ENCODE assay signal across 10 cellular contexts in genomic region chr19:8489591-8490394, GRCh38. TPM values are rescaled to one million over a fixed set of nuclear protein-coding genes. Genes with fewer than 3 reads are reported as not detected.
DNase-seq lines count a peak whose midpoint lies in the region; ATAC-seq and TF ChIP-seq lines count a peak whose summit lies in the region.
"Had no signal": no experiment of that assay in that cellular context is flagged by ENCODE, and none has a peak within 500 bp of the region (broad histone marks: within the 10 kb centered on the region; RNA-seq: fewer than 3 reads in every experiment).

No MANE protein-coding gene starts in this region.

- H3K9me3 Mint-ChIP-seq in activated CD8-positive, alpha-beta memory T cell treated with anti-CD3 and anti-CD28 coated beads, Interleukin-2, amount 10 ng/mL, durations not matched to agents 7 days and 5 days (ENCODE audit: low read depth) = no peaks in the 10 kb centered on the region

- CTCF ChIA-PET in activated CD8-positive, alpha-beta memory T cell treated with anti-CD3 and anti-CD28 coated beads, Interleukin-2, amount 10 ng/mL, durations not matched to agents 7 days and 5 days (lab: Charles Lee) = interaction anchor here (0.9 kb wide), 1 partner anchor 13 kb away, joined by 3 read pairs; the partner anchor contains the start of gene PRAM1

- H3K36me3 Mint-ChIP-seq in activated CD8-positive, alpha-beta memory T cell treated with anti-CD3 and anti-CD28 coated beads, Interleukin-2, amount 10 ng/mL, durations not matched to agents 7 days and 5 days = peaks cover 34% of the 10 kb centered on the region

- no peaks in the 10 kb centered on the region for H3K27me3 ChIP-seq in suprapubic skin
- H3K27me3 ChIP-seq: adrenal gland had no signal

- WGBS in suprapubic skin = 58% methylated on average over 12 of the region's 25 CpGs

- no peak for TF ChIP-seq CTCF in suprapubic skin (IDR thresholded peaks at IDR 0.05)

- no peak overlapping the region for H3K4me3 Mint-ChIP-seq in activated CD8-positive, alpha-beta memory T cell treated with anti-CD3 and anti-CD28 coated beads, Interleukin-2, amount 10 ng/mL, durations not matched to agents 7 days and 5 days

- H3K9me3 ChIP-seq in suprapubic skin = no peaks in the 10 kb centered on the region
- H3K9me3 ChIP-seq: adrenal gland had no signal

- no peaks in the 10 kb centered on the region for H3K27me3 Mint-ChIP-seq in activated CD8-positive, alpha-beta memory T cell treated with anti-CD3 and anti-CD28 coated beads, Interleukin-2, amount 10 ng/mL, durations not matched to agents 7 days and 5 days

- peaks cover 37% of the 10 kb centered on the region for H3K4me1 ChIP-seq in suprapubic skin
- H3K4me1 ChIP-seq: adrenal gland had no signal

- no peak for TF ChIP-seq EP300 in suprapubic skin (IDR thresholded peaks at IDR 0.05)

- no peak for DNase-seq in activated CD8-positive, alpha-beta memory T cell treated with anti-CD3 and anti-CD28 coated beads, Interleukin-2, amount 10 ng/mL, durations not matched to agents 7 days and 5 days
- DNase-seq in activated CD8-positive, alpha-beta memory T cell treated with anti-CD3 and anti-CD28 coated beads, Interleukin-2, amount 50 U/mL, for 48 hours = no peak
- DNase-seq in NCI-H510A (lab: John Stamatoyannopoulos, UW) (peak; percentile 57), epithelial cell of prostate (ENCODE audit: low read depth, low spot score) (peak; percentile 61), suprapubic skin (ENCODE audit: low spot score in 2 of 2) (no peak), NCI-H748 treated with DMSO at 0.1 percent for 48 hours (lab: John Stamatoyannopoulos, UW) (no peak), Ammon's horn (ENCODE audit: low spot score) (no peak)
- DNase-seq: adrenal gland, NCI-H1436 had no signal

- TF ChIP-seq POLR2A in suprapubic skin (IDR thresholded peaks at IDR 0.05) = no peak

- peaks cover 46% of the 10 kb centered on the region for H3K4me1 Mint-ChIP-seq in activated CD8-positive, alpha-beta memory T cell treated with anti-CD3 and anti-CD28 coated beads, Interleukin-2, amount 10 ng/mL, durations not matched to agents 7 days and 5 days

- peaks cover 44% of the 10 kb centered on the region for H3K36me3 ChIP-seq in suprapubic skin

- peak overlapping the region; percentile 49 for H3K27ac Mint-ChIP-seq in activated CD8-positive, alpha-beta memory T cell treated with anti-CD3 and anti-CD28 coated beads, Interleukin-2, amount 10 ng/mL, durations not matched to agents 7 days and 5 days

- no peak for ATAC-seq in activated CD8-positive, alpha-beta memory T cell treated with anti-CD3 and anti-CD28 coated beads, Interleukin-2, amount 10 ng/mL, durations not matched to agents 7 days and 5 days
- ATAC-seq in HG03378 (IDR thresholded peaks at IDR 0.05; ENCODE audit: unreplicated experiment) = no peak

- H3K27ac ChIP-seq in epithelial cell of prostate = peak overlapping the region; percentile 48
- H3K27ac ChIP-seq in suprapubic skin = peak overlapping the region; percentile 66
- H3K27ac ChIP-seq: adrenal gland had no signal

- H3K4me3 ChIP-seq in suprapubic skin = peak overlapping the region; percentile 30
- H3K4me3 ChIP-seq: adrenal gland had no signal

RNA-seq across cellular contexts. Expression of gene PRAM1, which starts 12.6 kb away (rescaled TPM):
- 1 to 10 TPM in 1 of 2 experiments, under 1 TPM in 1; 0.59 to 1.4 TPM for total RNA-seq in activated CD8-positive, alpha-beta memory T cell treated with anti-CD3 and anti-CD28 coated beads, Interleukin-2, amount 10 ng/mL, durations not matched to agents 7 days and 5 days
- total RNA-seq in suprapubic skin = 1 to 10 TPM in 1 of 4 donors, under 1 TPM in 2, not detected in 1; 0.25 to 2.3 (median 0.34) TPM

RNA-seq across cellular contexts. Expression of gene ZNF414, which starts 24.2 kb away (rescaled TPM):
- 10 to 100 TPM; 23.8 to 38.5 TPM for total RNA-seq in activated CD8-positive, alpha-beta memory T cell treated with anti-CD3 and anti-CD28 coated beads, Interleukin-2, amount 10 ng/mL, durations not matched to agents 7 days and 5 days
- total RNA-seq in suprapubic skin = 10 to 100 TPM; 10.4 to 43.7 (median 18.0) TPM

RNA-seq across cellular contexts. Expression of gene HNRNPM, which starts 45.0 kb away (rescaled TPM):
- total RNA-seq in activated CD8-positive, alpha-beta memory T cell treated with anti-CD3 and anti-CD28 coated beads, Interleukin-2, amount 10 ng/mL, durations not matched to agents 7 days and 5 days = 100 to 1,000 TPM; 226 to 309 TPM
- 100 to 1,000 TPM in 3 of 4 donors, 10 to 100 TPM in 1; 85.5 to 128 (median 121) TPM for total RNA-seq in suprapubic skin

Comparison
In these comparisons a context has a peak if more than half of its experiments do, and no peak if none do; other contexts are left out.
1. DNase-seq: peak in NCI-H510A (single experiment) and epithelial cell of prostate (single experiment); none in activated CD8-positive, alpha-beta memory T cell treated with anti-CD3 and anti-CD28 coated beads, Interleukin-2, amount 10 ng/mL, durations not matched to agents 7 days and 5 days (single experiment), activated CD8-positive, alpha-beta memory T cell treated with anti-CD3 and anti-CD28 coated beads, Interleukin-2, amount 50 U/mL, for 48 hours (single experiment), suprapubic skin (0 of 2), NCI-H748 treated with DMSO at 0.1 percent for 48 hours (single experiment) and Ammon's horn (single experiment).